In genomic region chr9:35116539-35116897, GRCh38 we compare ENCODE assay signal across 8 cellular contexts. TPM values are rescaled to one million over a fixed set of nuclear protein-coding genes. Genes with fewer than 3 reads are reported as not detected.
DNase-seq lines count a peak whose midpoint lies in the region; ATAC-seq and TF ChIP-seq lines count a peak whose summit lies in the region.

No MANE protein-coding gene starts in this region.

- H3K4me1 ChIP-seq in adipocyte (ENCODE audit: control insufficient read depth, insufficient read depth, low read length) (peaks cover 38% of the 10 kb centered on the region), thyroid gland (peaks cover 23 to 42% of the 10 kb centered on the region in 2 donors)

- H3K36me3 Mint-ChIP-seq in activated CD4-positive, alpha-beta T cell treated with anti-CD3 and anti-CD28 coated beads for 36 hours (ENCODE audit: low read depth) = no peaks in the 10 kb centered on the region

- DNase-seq in activated CD4-positive, alpha-beta T cell treated with anti-CD3 and anti-CD28 coated beads for 36 hours = no peak
- DNase-seq in activated CD4-positive, alpha-beta T cell treated with anti-CD3 and anti-CD28 coated beads for 4 hours = no peak
- no peak for DNase-seq in adipocyte (ENCODE audit: low read depth)
- DNase-seq in thyroid gland = peak in 1 of 2 donors; percentile 9
- no peak for DNase-seq in dermis blood vessel endothelial cell
- DNase-seq in DMS 273 (lab: John Stamatoyannopoulos, UW; ENCODE audit: unreplicated experiment) = no peak
- no peak for DNase-seq in HuH-7.5 (ENCODE audit: low spot score)

- H3K27ac Mint-ChIP-seq in activated CD4-positive, alpha-beta T cell treated with anti-CD3 and anti-CD28 coated beads for 36 hours = peak overlapping the region; percentile 87

- H3K27ac ChIP-seq in layer of hippocampus (ENCODE audit: low read depth, low read length) (peak overlapping the region; percentile 76), thyroid gland (peak overlapping the region; percentile 79 to 92 (median 85))

- H3K9me3 ChIP-seq in adipocyte (ENCODE audit: control insufficient read depth, low read length) = no peaks in the 10 kb centered on the region
- no peaks in the 10 kb centered on the region for H3K9me3 ChIP-seq in thyroid gland

- no peaks in the 10 kb centered on the region for H3K36me3 ChIP-seq in adipocyte (ENCODE audit: control insufficient read depth, insufficient read depth, low read length, severe bottlenecking)
- no peaks in the 10 kb centered on the region for H3K36me3 ChIP-seq in thyroid gland

- H3K4me1 Mint-ChIP-seq in activated CD4-positive, alpha-beta T cell treated with anti-CD3 and anti-CD28 coated beads for 36 hours = peaks cover 49% of the 10 kb centered on the region

- no peak for TF ChIP-seq CTCF in thyroid gland (IDR thresholded peaks at IDR 0.05)

- no peak for TF ChIP-seq POLR2A in thyroid gland (IDR thresholded peaks at IDR 0.05)

- no peaks in the 10 kb centered on the region for H3K9me3 Mint-ChIP-seq in activated CD4-positive, alpha-beta T cell treated with anti-CD3 and anti-CD28 coated beads for 36 hours (ENCODE audit: low read depth)

- H3K4me3 ChIP-seq in adipocyte (ENCODE audit: low read length) = peak overlapping the region; percentile 85
- H3K4me3 ChIP-seq in thyroid gland (replicated peaks in 1 of 3) = peak overlapping the region in 1 of 3 donors; percentile 42

- peak overlapping the region; percentile 85 for H3K9ac ChIP-seq in adipocyte (ENCODE audit: low read length)

- intact Hi-C loops in activated CD4-positive, alpha-beta T cell treated with anti-CD3 and anti-CD28 coated beads for 36 hours (cut with DNase I, micrococcal nuclease) = loop anchor here (1.0 to 10.0 kb wide), 22 partner anchors 13 to 1078 kb away; partner anchors contain the start of genes HINT2 (in 2 of the 2), STOML2 (in 2 of the 2), CLTA (in 1 of the 2) and CREB3 (in 1 of the 2)
- intact Hi-C loops in thyroid gland (cut with DNase I) = loop anchor here (2.0 to 10.0 kb wide), 3 partner anchors 140 to 438 kb away; no protein-coding TSS in a partner anchor

- no peak for ATAC-seq in activated CD4-positive, alpha-beta T cell treated with anti-CD3 and anti-CD28 coated beads for 36 hours

- H3K27me3 ChIP-seq in adipocyte (replicated peaks; ENCODE audit: control insufficient read depth, insufficient read depth, low read length) (no peaks in the 10 kb centered on the region), layer of hippocampus (ENCODE audit: control insufficient read depth, insufficient read depth, low read length) (no peaks in the 10 kb centered on the region), thyroid gland (no peaks in the 10 kb centered on the region)

- peak overlapping the region; percentile 77 for H3K4me3 Mint-ChIP-seq in activated CD4-positive, alpha-beta T cell treated with anti-CD3 and anti-CD28 coated beads for 36 hours

- POLR2A ChIA-PET in activated CD4-positive, alpha-beta T cell treated with anti-CD3 and anti-CD28 coated beads for 36 hours (lab: Charles Lee) = interaction anchor here (0.6 kb wide), 1 partner anchor 321 kb away, joined by 3 read pairs; no protein-coding TSS in a partner anchor

- WGBS in thyroid gland, 2 donors = 0 to 1% methylated on average over 11 to 12 of the region's 12 CpGs

- CTCF ChIA-PET in activated CD4-positive, alpha-beta T cell treated with anti-CD3 and anti-CD28 coated beads for 36 hours (lab: Charles Lee) = interaction anchor here (0.5 to 2.3 kb wide), 19 partner anchors 14 to 619 kb away, joined by 3 to 15 read pairs (median 3); partner anchors contain the start of genes STOML2 and UNC13B

- no peaks in the 10 kb centered on the region for H3K27me3 Mint-ChIP-seq in activated CD4-positive, alpha-beta T cell treated with anti-CD3 and anti-CD28 coated beads for 36 hours

RNA-seq across cellular contexts. Expression of gene ATOSB, which starts 0.9 kb away (rescaled TPM):
- total RNA-seq in activated CD4-positive, alpha-beta T cell treated with anti-CD3 and anti-CD28 coated beads for 36 hours = 1 to 10 TPM; 5.7 to 6.4 TPM
- total RNA-seq in thyroid gland (10 to 100 TPM in 2 of 4 donors, 1 to 10 TPM in 2; 7.8 to 21.0 (median 11.8) TPM), dermis blood vessel endothelial cell (15.8 and 26.8 TPM in 2 replicates)

RNA-seq across cellular contexts. Expression of gene STOML2, which starts 13.6 kb away (rescaled TPM):
- 100 to 1,000 TPM; 169 to 201 TPM for total RNA-seq in activated CD4-positive, alpha-beta T cell treated with anti-CD3 and anti-CD28 coated beads for 36 hours
- total RNA-seq in thyroid gland = 100 to 1,000 TPM in 1 of 4 donors, 10 to 100 TPM in 3; 72.5 to 130 (median 99.8) TPM
- 202 and 215 TPM in 2 replicates for total RNA-seq in dermis blood vessel endothelial cell

RNA-seq across cellular contexts. Expression of gene PIGO, which starts 20.1 kb away (rescaled TPM):
- total RNA-seq in activated CD4-positive, alpha-beta T cell treated with anti-CD3 and anti-CD28 coated beads for 36 hours = 10 to 100 TPM; 21.0 to 27.2 TPM
- total RNA-seq in thyroid gland (10 to 100 TPM; 20.8 to 50.5 (median 39.4) TPM), dermis blood vessel endothelial cell (11.9 and 18.0 TPM in 2 replicates)

RNA-seq across cellular contexts. Expression of gene FANCG, which starts 36.8 kb away (rescaled TPM):
- 10 to 100 TPM; 92.8 to 93.4 TPM for total RNA-seq in activated CD4-positive, alpha-beta T cell treated with anti-CD3 and anti-CD28 coated beads for 36 hours
- total RNA-seq in thyroid gland (10 to 100 TPM in 3 of 4 donors, 1 to 10 TPM in 1; 8.6 to 13.8 (median 11.8) TPM), dermis blood vessel endothelial cell (15.3 and 28.6 TPM in 2 replicates)

RNA-seq across cellular contexts. Expression of gene VCP, which starts 44.1 kb away (rescaled TPM):
- total RNA-seq in activated CD4-positive, alpha-beta T cell treated with anti-CD3 and anti-CD28 coated beads for 36 hours = 100 to 1,000 TPM; 261 to 268 TPM
- total RNA-seq in thyroid gland = 100 to 1,000 TPM; 150 to 260 (median 233) TPM
- 409 and 588 TPM in 2 replicates for total RNA-seq in dermis blood vessel endothelial cell
